Comparison of ENCODE assay signal across 1 cellular context in genomic region chr12:102118874-102119273, GRCh38.
TF ChIP-seq lines count a peak whose summit lies in the region.

No MANE protein-coding gene starts in this region.

TF ChIP-seq in HepG2, 621 proteins besides CTCF, POLR2A, EP300 and RAD21:
- TF ChIP-seq ZNF629 (CRISPR knock-in tag; conservative IDR thresholded peaks at IDR 0.05): peak; percentile 64
- no peak for TF ChIP-seq ZNF232 (CRISPR knock-in tag; IDR thresholded peaks at IDR 0.05; ENCODE audit: borderline replicate concordance)
